ENCODE assay signal across 12 cellular contexts in the genomic region with DNA sequence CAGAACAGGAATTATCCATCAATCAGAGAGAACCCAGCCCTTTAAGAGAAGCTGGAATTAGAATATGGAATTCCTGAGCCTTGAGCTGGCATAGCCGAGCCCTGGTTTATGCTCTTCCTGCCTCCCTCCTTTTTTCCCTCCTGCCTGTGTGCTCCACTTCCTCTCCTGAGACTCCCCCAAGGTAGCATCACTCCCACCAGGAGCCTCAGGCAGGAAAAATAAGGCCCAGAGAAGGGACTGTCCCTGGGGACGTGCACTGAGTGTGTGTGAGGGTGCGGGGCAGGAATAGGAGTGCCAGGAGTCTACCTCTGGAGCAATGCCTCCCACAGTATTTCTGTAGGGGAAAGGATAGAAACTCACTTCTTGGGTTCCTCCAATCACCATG.
DNase-seq lines count a peak whose midpoint lies in the region; ATAC-seq and TF ChIP-seq lines count a peak whose summit lies in the region.
"Had no signal": no experiment of that assay in that cellular context is flagged by ENCODE, and none has a peak within 500 bp of the region (broad histone marks: within the 10 kb centered on the region; RNA-seq: fewer than 3 reads in every experiment).

No MANE protein-coding gene starts in this region.

- H3K4me1 ChIP-seq in tibial artery = peaks cover 0 to 30% (median 16%) of the 10 kb centered on the region in 4 donors

- TF ChIP-seq CTCF in WERI-Rb-1 (IDR thresholded peaks at IDR 0.05; ENCODE audit: low read depth, low read length) (no peak), tibial artery (IDR thresholded peaks at IDR 0.05) (no peak)

- DNase-seq in HK-2 (ENCODE audit: unreplicated experiment) = peak; percentile 53
- DNase-seq in WERI-Rb-1 = no peak
- DNase-seq in iPS-NIHi7 (ENCODE audit: extremely low spot score) = peak; percentile 35
- peak in 1 of 2 donors; percentile 74 for DNase-seq in tibial artery
- no peak for DNase-seq in DMS53 (lab: John Stamatoyannopoulos, UW)
- DNase-seq in KBM-7 = no peak
- DNase-seq: activated CD4-positive, CD25-positive, alpha-beta regulatory T cell treated with anti-CD3 and anti-CD28 coated beads, Interleukin-2, amount 50 U/mL, for 72 hours; activated effector memory CD4-positive, alpha-beta T cell treated with anti-CD3 and anti-CD28 coated beads, Interleukin-2, amount 50 U/mL, for 16 hours; DMS79 treated with DMSO at 0.1 percent for 48 hours; NCI-H510A had no signal

- in situ Hi-C loops in KBM-7 (cut with MboI; ENCODE audit: low pct_unique_long_range_greater_than_20kb, low sequenced_read_pairs) = no loop called here

- H3K36me3 ChIP-seq in WERI-Rb-1 (no peaks in the 10 kb centered on the region), tibial artery (no peaks in the 10 kb centered on the region)

- ATAC-seq in HG03521 (IDR thresholded peaks at IDR 0.05; ENCODE audit: unreplicated experiment) = no peak
- ATAC-seq: stimulated activated memory B cell treated with anti-CD40 and anti-IgM and Interleukin-4, amounts not matched to agents 10 μg/mL and 1 μg/mL and 100 μg/mL, for 72 hours had no signal

- H3K9me3 ChIP-seq in WERI-Rb-1 (ENCODE audit: severe bottlenecking) = peaks cover 3% of the 10 kb centered on the region
- H3K9me3 ChIP-seq in tibial artery = peaks cover 0 to 5% (median 0%) of the 10 kb centered on the region in 3 donors

- H3K27me3 ChIP-seq in WERI-Rb-1 (ENCODE audit: insufficient read depth, low read depth, severe bottlenecking) (no peaks in the 10 kb centered on the region), tibial artery (no peaks in the 10 kb centered on the region)

- intact Hi-C loops in tibial artery (cut with DNase I; ENCODE audit: low total_unique reads) = no loop called here

- H3K27ac ChIP-seq in WERI-Rb-1 (peak overlapping the region; percentile 50), tibial artery (peak overlapping the region; percentile 66 to 81)

- H3K4me3 ChIP-seq in WERI-Rb-1 (ENCODE audit: low read depth, low read length) = no peak overlapping the region
- no peak overlapping the region for H3K4me3 ChIP-seq in tibial artery

Comparison
In these comparisons a context has a peak if more than half of its experiments do, and no peak if none do; other contexts are left out.
1. DNase-seq: peak in HK-2 (single experiment) and iPS-NIHi7 (single experiment); none in WERI-Rb-1 (single experiment), DMS53 (single experiment) and KBM-7 (single experiment).